Comparison of ENCODE assay signal across 17 cellular contexts in the genomic region with DNA sequence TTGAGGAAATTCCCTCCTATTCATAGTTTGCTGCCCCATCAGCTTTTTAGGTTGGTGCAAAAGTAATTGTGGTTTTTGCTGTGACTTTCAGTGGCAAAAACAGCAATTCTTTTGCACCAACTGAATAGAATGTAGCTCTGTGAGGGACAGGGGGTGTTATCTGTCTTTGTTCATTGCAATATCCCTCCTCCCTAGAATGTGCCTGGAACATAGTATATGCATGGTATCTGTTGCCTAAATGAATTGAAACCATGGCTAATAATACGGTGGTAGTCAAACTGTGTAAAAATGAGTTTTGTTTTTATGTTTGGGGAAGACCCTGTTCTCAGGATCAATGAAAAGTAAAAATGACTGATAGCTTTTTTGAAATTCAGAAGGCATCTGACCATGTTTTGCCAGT.
"Had no signal": no experiment of that assay in that cellular context is flagged by ENCODE, and none has a peak within 500 bp of the region (broad histone marks: within the 10 kb centered on the region; RNA-seq: fewer than 3 reads in every experiment).

No MANE protein-coding gene starts in this region.

- H3K4me3 Mint-ChIP-seq: naive thymus-derived CD8-positive, alpha-beta T cell; T-cell had no signal

- H3K9me3 Mint-ChIP-seq: naive thymus-derived CD8-positive, alpha-beta T cell; T-cell had no signal

- H3K27me3 Mint-ChIP-seq: naive thymus-derived CD8-positive, alpha-beta T cell; T-cell had no signal

- DNase-seq: activated CD4-positive, alpha-beta T cell treated with anti-CD3 and anti-CD28 coated beads for 4 hours; activated naive CD4-positive, alpha-beta T cell; body of pancreas; central memory CD4-positive, alpha-beta T cell; cortex of kidney; effector CD8-positive, alpha-beta T cell; islet precursor cell; mammary epithelial cell; mucosa of descending colon; naive thymus-derived CD8-positive, alpha-beta T cell; nucleus accumbens; small intestine; substantia nigra; T-cell; transverse colon had no signal

- ATAC-seq: body of pancreas; gastroesophageal sphincter; left lobe of liver; mucosa of descending colon; naive thymus-derived CD8-positive, alpha-beta T cell; T-cell had no signal
